Comparison of ENCODE assay signal across 11 cellular contexts in genomic region chr9:90773593-90773992, GRCh38. TPM values are rescaled to one million over a fixed set of nuclear protein-coding genes. Genes with fewer than 3 reads are reported as not detected.
DNase-seq lines count a peak whose midpoint lies in the region; ATAC-seq, FAIRE-seq and TF ChIP-seq lines count a peak whose summit lies in the region.
"Had no signal": no experiment of that assay in that cellular context is flagged by ENCODE, and none has a peak within 500 bp of the region (broad histone marks: within the 10 kb centered on the region; RNA-seq: fewer than 3 reads in every experiment).

No MANE protein-coding gene starts in this region.

- 56% methylated on average over 1 of the region's 1 CpG for WGBS in GM12878 (ENCODE audit: insufficient coverage, insufficient replicate concordance, low lambda C conversion rate, missing lambda C conversion rate)

- TF ChIP-seq RAD21 in Ishikawa (IDR thresholded peaks at IDR 0.05; ENCODE audit: low read depth) = peak; percentile 76
- peak; percentile 59 for TF ChIP-seq RAD21 in GM12878 (IDR thresholded peaks at IDR 0.05; ENCODE audit: insufficient read depth, low read depth, low read length)

- H3K27me3 Mint-ChIP-seq in nephron progenitor cell (ENCODE audit: low read depth, poor library complexity) = peaks cover 7% of the 10 kb centered on the region

- H3K27me3 ChIP-seq in GM12878 (replicated peaks in 1 of 2; ENCODE audit: control insufficient read depth in 2 of 2, insufficient read depth in 2 of 2, low read length in 1 of 2) = no peaks in the 10 kb centered on the region
- H3K27me3 ChIP-seq: SJSA1 had no signal

- FAIRE-seq in GM12878 (lab: Jason Lieb, UNC) (no peak), RCC 7860 (lab: Jason Lieb, UNC) (no peak)

- SMC1A ChIA-PET in GM12878 (lab: Charles Lee; ENCODE audit: uncharacterized antibody, unreplicated experiment) = interaction anchor here (1.3 kb wide), 1 partner anchor 95 kb away, joined by 3 read pairs; no protein-coding TSS in a partner anchor

- TF ChIP-seq EP300 in Ishikawa (IDR thresholded peaks at IDR 0.05; ENCODE audit: borderline replicate concordance) = no peak
- TF ChIP-seq EP300 in GM12878 (IDR thresholded peaks at IDR 0.05; ENCODE audit: borderline replicate concordance in 1 of 2, control insufficient read depth in 1 of 2, low read depth in 2 of 2, low read length in 2 of 2) = no peak

- TF ChIP-seq POLR2A in GM12878 (IDR thresholded peaks at IDR 0.05; ENCODE audit: low read depth, low read length) = no peak

- RAD21 ChIA-PET in GM12878 (lab: Charles Lee; ENCODE audit: unreplicated experiment) = interaction anchor here (1.9 kb wide), 1 partner anchor 21 kb away, joined by 5 read pairs; no protein-coding TSS in a partner anchor

- DNase-seq in ELR (ENCODE audit: low read depth) = peak; percentile 3
- DNase-seq in GM12878 (ENCODE audit: low read depth, low spot score) = no peak
- DNase-seq in nephron progenitor cell = no peak
- DNase-seq in activated CD4-positive, CD25-positive, alpha-beta regulatory T cell treated with anti-CD3 and anti-CD28 coated beads, Interleukin-2, amount 50 U/mL, for 72 hours = no peak
- no peak for DNase-seq in RCC 7860 (ENCODE audit: low spot score)
- DNase-seq: activated naive CD8-positive, alpha-beta T cell treated with anti-CD3 and anti-CD28 coated beads, Interleukin-2, amount 50 U/mL, for 24 hours had no signal

- H3K9ac ChIP-seq in GM12878 (ENCODE audit: control insufficient read depth, insufficient read depth, low read length) = no peak overlapping the region

- no peak overlapping the region for H3K4me3 Mint-ChIP-seq in nephron progenitor cell
- H3K4me3 Mint-ChIP-seq: activated naive CD8-positive, alpha-beta T cell treated with anti-CD3 and anti-CD28 coated beads, Interleukin-2, amount 50 U/mL, for 24 hours had no signal

- peak; percentile 39 to 44 (median 42); a peak in 5 of 6 replicates for TF ChIP-seq CTCF in GM12878 (IDR thresholded peaks at IDR 0.05 in 2 of 3, conservative IDR thresholded peaks at IDR 0.05 in 1 of 3; ENCODE audit: control insufficient read depth in 2 of 3, extremely low read depth in 1 of 3, insufficient read depth in 1 of 3, low read depth in 3 of 3, low read length in 3 of 3)
- peak; percentile 34 for TF ChIP-seq CTCF in nephron progenitor cell (IDR thresholded peaks at IDR 0.05)

- POLR2A ChIA-PET in GM12878 (lab: Charles Lee) = no interaction called here

- peaks cover 39% of the 10 kb centered on the region for H3K4me1 ChIP-seq in GM12878 (ENCODE audit: control insufficient read depth, insufficient read depth, low read length)
- H3K4me1 ChIP-seq: SJSA1 had no signal

- H3K4me2 ChIP-seq in GM12878 (ENCODE audit: control insufficient read depth, insufficient read depth) = peak overlapping the region; percentile 26

- in situ Hi-C loops in GM12878 (cut with MboI) = loop anchor here (25.0 kb wide), 1 partner anchor 1186 kb away; no protein-coding TSS in a partner anchor

- intact Hi-C loops in GM12878 (cut with micrococcal nuclease; ENCODE audit: unreplicated experiment) = loop anchor here (5.0 kb wide), 1 partner anchor 64 kb away; no protein-coding TSS in a partner anchor

- CTCF ChIA-PET in GM12878 (lab: Yijun Ruan, JAX) = interaction anchor here (1.7 kb wide), 1 partner anchor 96 kb away, joined by 6 read pairs; no protein-coding TSS in a partner anchor

- peak; percentile 43 for ATAC-seq in GM12878
- no peak for ATAC-seq in HG02970 (IDR thresholded peaks at IDR 0.05; ENCODE audit: low FRiP score, unreplicated experiment)
- ATAC-seq in GM18909 (IDR thresholded peaks at IDR 0.05; ENCODE audit: poor library complexity, unreplicated experiment) = no peak
- ATAC-seq: activated naive CD8-positive, alpha-beta T cell treated with anti-CD3 and anti-CD28 coated beads, Interleukin-2, amount 50 U/mL, for 24 hours had no signal

- BruUV-seq in GM12878 (replicated peaks; lab: Mats Ljungman, UMichigan) = no TSS peak

- no peaks in the 10 kb centered on the region for H4K20me1 ChIP-seq in GM12878 (ENCODE audit: control insufficient read depth, insufficient read depth)

- peaks cover 19% of the 10 kb centered on the region for H3K9me3 Mint-ChIP-seq in nephron progenitor cell
- H3K9me3 Mint-ChIP-seq: activated naive CD8-positive, alpha-beta T cell treated with anti-CD3 and anti-CD28 coated beads, Interleukin-2, amount 50 U/mL, for 24 hours had no signal

- H3K4me3 ChIP-seq in GM12878 = no peak overlapping the region
- H3K4me3 ChIP-seq: lung, SJSA1 had no signal

- no peak overlapping the region for H3K27ac Mint-ChIP-seq in nephron progenitor cell
- H3K27ac Mint-ChIP-seq: activated naive CD8-positive, alpha-beta T cell treated with anti-CD3 and anti-CD28 coated beads, Interleukin-2, amount 50 U/mL, for 24 hours had no signal

- H3K36me3 ChIP-seq in GM12878 (ENCODE audit: control insufficient read depth in 2 of 2, insufficient read depth in 2 of 2, low read length in 1 of 2) = no peaks in the 10 kb centered on the region
- H3K36me3 ChIP-seq: SJSA1 had no signal

- no peaks in the 10 kb centered on the region; the same call in 2 of the 3 replicates for H3K9me3 ChIP-seq in GM12878 (replicated peaks; ENCODE audit: control insufficient read depth, insufficient read depth, low read length)
- H3K9me3 ChIP-seq: SJSA1 had no signal

- H3K27ac ChIP-seq in GM12878 (ENCODE audit: control insufficient read depth, insufficient read depth) = no peak overlapping the region
- H3K27ac ChIP-seq: SJSA1 had no signal

- H3K36me3 Mint-ChIP-seq in nephron progenitor cell (ENCODE audit: low read depth) = no peaks in the 10 kb centered on the region

- peaks cover under 1% of the 10 kb centered on the region for H3K4me1 Mint-ChIP-seq in nephron progenitor cell

- H3K79me2 ChIP-seq in GM12878 (ENCODE audit: control insufficient read depth, insufficient read depth, low read length) = no peaks in the 10 kb centered on the region

- H2AFZ ChIP-seq in GM12878 (ENCODE audit: control insufficient read depth, low read depth, low read length) = no peak overlapping the region

TF ChIP-seq in Ishikawa, 13 proteins besides CTCF, POLR2A, EP300 and RAD21 (continues in another document):
- no peak for TF ChIP-seq ZBTB7A (IDR thresholded peaks at IDR 0.05; ENCODE audit: low read depth)
- TF ChIP-seq TEAD4 (IDR thresholded peaks at IDR 0.05) = no peak
- no peak for TF ChIP-seq TAF1 (IDR thresholded peaks at IDR 0.05; ENCODE audit: low read depth)
- no peak for TF ChIP-seq CEBPB (IDR thresholded peaks at IDR 0.05)
- TF ChIP-seq YY1 (IDR thresholded peaks at IDR 0.05; ENCODE audit: low read depth) = no peak
- no peak for TF ChIP-seq USF1 (IDR thresholded peaks at IDR 0.05)

TF ChIP-seq in GM12878, 131 proteins besides CTCF, POLR2A, EP300 and RAD21:
- TF ChIP-seq SREBF1 (IDR thresholded peaks at IDR 0.05; ENCODE audit: low read length) = no peak
- TF ChIP-seq SMC3 (IDR thresholded peaks at IDR 0.05; ENCODE audit: borderline replicate concordance, low read length) = peak; percentile 34; the same call in 1 of the 2 replicates
- TF ChIP-seq ZNF207 (IDR thresholded peaks at IDR 0.05; ENCODE audit: borderline replicate concordance) = no peak
- 0 out of 2 replicates have a peak, but pooled peaks have one; percentile 13 for TF ChIP-seq YY1 (IDR thresholded peaks at IDR 0.05; ENCODE audit: low read depth, low read length)
- TF ChIP-seq STAT3 (IDR thresholded peaks at IDR 0.05; ENCODE audit: low read depth, low read length) = no peak
- no peak for TF ChIP-seq ZNF274 (IDR thresholded peaks at IDR 0.05; ENCODE audit: insufficient read depth, insufficient read length)
- no peak for TF ChIP-seq CHD1 (IDR thresholded peaks at IDR 0.05; ENCODE audit: low read depth, low read length)
- TF ChIP-seq MEF2B (IDR thresholded peaks at IDR 0.05; ENCODE audit: partially characterized antibody, poor library complexity, severe bottlenecking) = peak; percentile 87
- peak; percentile 39; the same call in 1 of the 3 replicates for TF ChIP-seq POU2F2 (IDR thresholded peaks at IDR 0.05; ENCODE audit: borderline replicate concordance, low read depth, low read length)
- TF ChIP-seq, protein P1, sequence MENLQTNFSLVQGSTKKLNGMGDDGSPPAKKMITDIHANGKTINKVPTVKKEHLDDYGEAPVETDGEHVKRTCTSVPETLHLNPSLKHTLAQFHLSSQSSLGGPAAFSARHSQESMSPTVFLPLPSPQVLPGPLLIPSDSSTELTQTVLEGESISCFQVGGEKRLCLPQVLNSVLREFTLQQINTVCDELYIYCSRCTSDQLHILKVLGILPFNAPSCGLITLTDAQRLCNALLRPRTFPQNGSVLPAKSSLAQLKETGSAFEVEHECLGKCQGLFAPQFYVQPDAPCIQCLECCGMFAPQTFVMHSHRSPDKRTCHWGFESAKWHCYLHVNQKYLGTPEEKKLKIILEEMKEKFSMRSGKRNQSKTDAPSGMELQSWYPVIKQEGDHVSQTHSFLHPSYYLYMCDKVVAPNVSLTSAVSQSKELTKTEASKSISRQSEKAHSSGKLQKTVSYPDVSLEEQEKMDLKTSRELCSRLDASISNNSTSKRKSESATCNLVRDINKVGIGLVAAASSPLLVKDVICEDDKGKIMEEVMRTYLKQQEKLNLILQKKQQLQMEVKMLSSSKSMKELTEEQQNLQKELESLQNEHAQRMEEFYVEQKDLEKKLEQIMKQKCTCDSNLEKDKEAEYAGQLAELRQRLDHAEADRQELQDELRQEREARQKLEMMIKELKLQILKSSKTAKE (IDR thresholded peaks at IDR 0.05; ENCODE audit: low read depth, poor library complexity, severe bottlenecking) = no peak
- no peak for TF ChIP-seq MYB (IDR thresholded peaks at IDR 0.05; ENCODE audit: borderline replicate concordance, low read depth, low read length)
- TF ChIP-seq BCL11A (IDR thresholded peaks at IDR 0.05; ENCODE audit: low read depth, low read length) = no peak

RNA-seq across cellular contexts. Expression of gene SYK, which starts 28.0 kb away (rescaled TPM):
- total RNA-seq in GM12878 (2013; cell fraction: nucleolus; rRNA removed) = 29.6 and 41.5 TPM in 2 replicates
- total RNA-seq in GM12878 (2014; rRNA removed) (80.7 and 88.4 TPM in 2 replicates), GM12878 (2014; rRNA removed; fragmentation: Illumina TruSeq; extraction: Trizol) (70.2 and 75.8 TPM in 2 replicates), GM12878 (2021) (128 and 135 TPM in 2 replicates)
- 17.5 TPM for polyA plus RNA-seq in GM12878 (2011; ENCODE audit: low read depth)
- polyA plus RNA-seq in GM12878 (2011; rRNA removed) (5.7 and 6.5 TPM in 2 replicates), GM12878 (2014; fragmentation: Illumina TruSeq; extraction: Trizol) (77.5 and 82.5 TPM in 2 replicates), GM12878 (2014; fragmentation: Nextera tagmentation; extraction: Ambion mirVana) (10 to 100 TPM; 23.1 to 24.8 TPM), GM12878 (2014; rRNA removed) (58.1 and 58.2 TPM in 2 replicates), GM12878 (2016; fragmentation: Nextera tagmentation; extraction: Ambion mirVana) (10 to 100 TPM; 68.0 to 69.5 TPM)
- 7.5 and 7.6 TPM in 2 replicates for polyA plus RNA-seq in GM12878 (2011; cell fraction: cytosol; rRNA removed)
- polyA plus RNA-seq in GM12878 (2011; cell fraction: nucleus; rRNA removed) = 7.6 and 13.2 TPM in 2 replicates
- 26.6 and 29.5 TPM in 2 replicates for polyA plus RNA-seq in GM12878 (2012)
- polyA minus RNA-seq in GM12878 (2011; rRNA and poly(A)+ RNA removed) = 7.0 and 8.3 TPM in 2 replicates
- 5.8 and 11.6 TPM in 2 replicates for polyA minus RNA-seq in GM12878 (2011; cell fraction: cytosol; rRNA and poly(A)+ RNA removed)
- polyA minus RNA-seq in GM12878 (2011; cell fraction: nucleus; rRNA and poly(A)+ RNA removed) = 6.8 and 8.5 TPM in 2 replicates
- total RNA-seq: SJSA1 had no signal
